Comparison of ENCODE assay signal across 12 cellular contexts in the genomic region with DNA sequence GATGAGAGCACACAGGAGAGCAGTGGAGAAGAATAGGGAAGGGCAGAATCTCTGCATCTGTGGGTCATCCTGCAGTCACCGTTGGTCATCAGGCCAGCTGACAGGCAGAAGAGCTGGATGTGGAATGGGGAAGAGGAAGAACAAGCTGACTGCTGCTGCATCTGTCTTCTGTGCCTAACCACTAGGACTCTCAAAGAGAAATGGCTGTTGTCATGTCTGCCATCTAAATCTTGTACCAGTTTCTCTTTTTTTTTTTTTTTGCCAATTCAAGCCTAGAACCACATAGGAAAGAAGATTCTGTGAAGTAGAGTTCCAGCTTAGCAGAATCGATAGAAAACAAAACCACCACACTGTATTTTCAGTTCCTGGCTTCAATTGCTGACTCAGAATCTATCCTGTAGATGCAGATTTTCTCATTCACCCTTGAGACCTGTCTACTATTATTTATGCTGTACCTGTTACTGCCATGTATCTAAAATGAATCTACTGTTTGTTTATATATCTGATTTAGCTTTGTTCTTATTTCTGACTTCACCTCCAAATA.
DNase-seq lines count a peak whose midpoint lies in the region; ATAC-seq and TF ChIP-seq lines count a peak whose summit lies in the region.
"Had no signal": no experiment of that assay in that cellular context is flagged by ENCODE, and none has a peak within 500 bp of the region (broad histone marks: within the 10 kb centered on the region; RNA-seq: fewer than 3 reads in every experiment).

No MANE protein-coding gene starts in this region.

- TF ChIP-seq CTCF in GM13976 (IDR thresholded peaks at IDR 0.05; ENCODE audit: borderline replicate concordance, control extremely low read depth, extremely low read depth, insufficient read depth, missing control alignments) = no peak
- TF ChIP-seq CTCF in right atrium auricular region (IDR thresholded peaks at IDR 0.05) = no peak

- no peaks in the 10 kb centered on the region for H3K36me3 ChIP-seq in right atrium auricular region

- no peak overlapping the region for H3K27ac ChIP-seq in right atrium auricular region

- no peaks in the 10 kb centered on the region for H3K9me3 ChIP-seq in right atrium auricular region

- no peaks in the 10 kb centered on the region for H3K27me3 ChIP-seq in right atrium auricular region

- no peak overlapping the region for H3K4me3 ChIP-seq in right atrium auricular region

- ATAC-seq in GM19438 (IDR thresholded peaks at IDR 0.05; ENCODE audit: low read depth, unreplicated experiment) = peak; percentile 84
- ATAC-seq in HG02885 (IDR thresholded peaks at IDR 0.05; ENCODE audit: poor library complexity, unreplicated experiment) = peak; percentile 81
- ATAC-seq: activated CD4-positive, alpha-beta T cell treated with anti-CD3 and anti-CD28 coated beads for 36 hours; Panc1 had no signal

- H3K4me1 ChIP-seq in right atrium auricular region = no peaks in the 10 kb centered on the region

- DNase-seq in GM13976 (ENCODE audit: low spot score) (peak; percentile 7), HT1080 (ENCODE audit: low read depth) (peak; percentile 18), right atrium auricular region (ENCODE audit: low spot score) (no peak), putamen (ENCODE audit: low spot score) (no peak), activated gamma-delta T cell (lab: John Stamatoyannopoulos, UW) (no peak), AG08395 (ENCODE audit: low spot score) (no peak)
- DNase-seq: activated CD4-positive, alpha-beta T cell treated with anti-CD3 and anti-CD28 coated beads for 36 hours; glutamatergic neuron; NCI-H1694 treated with DMSO at 0.1 percent for 48 hours had no signal

- in situ Hi-C loops in GM13976 (cut with MboI; ENCODE audit: low sequenced_read_pairs, unreplicated experiment) = no loop called here

Comparison
In these comparisons a context has a peak if more than half of its experiments do, and no peak if none do; other contexts are left out.
1. DNase-seq: peak in GM13976 (single experiment) and HT1080 (single experiment); none in right atrium auricular region (single experiment), putamen (single experiment), activated gamma-delta T cell (single experiment) and AG08395 (single experiment).